In genomic region chr1:25711555-25712298, GRCh38 we compare ENCODE assay signal across 8 cellular contexts.
DNase-seq lines count a peak whose midpoint lies in the region; ATAC-seq and TF ChIP-seq lines count a peak whose summit lies in the region.

No MANE protein-coding gene starts in this region.

- ATAC-seq in activated CD8-positive, alpha-beta T cell treated with anti-CD3 and anti-CD28 coated beads for 36 hours: peak; percentile 79
- ATAC-seq in HG02938 (IDR thresholded peaks at IDR 0.05; ENCODE audit: unreplicated experiment): no peak

- WGBS in tibial nerve, 2 donors: 65 to 66% methylated on average over 16 of the region's 16 CpGs

- H3K36me3 ChIP-seq in BE2C (no peaks in the 10 kb centered on the region), tibial nerve (no peaks in the 10 kb centered on the region)

- peak overlapping the region; percentile 40 for H3K4me3 Mint-ChIP-seq in activated CD8-positive, alpha-beta T cell treated with anti-CD3 and anti-CD28 coated beads for 36 hours

- TF ChIP-seq CTCF in activated CD8-positive, alpha-beta T cell treated with anti-CD3 and anti-CD28 coated beads for 36 hours (IDR thresholded peaks at IDR 0.05): no peak
- TF ChIP-seq CTCF in fibroblast of villous mesenchyme (IDR thresholded peaks at IDR 0.05; ENCODE audit: insufficient read depth, low read depth, low read length): no peak
- no peak for TF ChIP-seq CTCF in BE2C (IDR thresholded peaks at IDR 0.05; ENCODE audit: low read depth, low read length)
- no peak for TF ChIP-seq CTCF in tibial nerve (IDR thresholded peaks at IDR 0.05)

- H3K4me1 Mint-ChIP-seq in activated CD8-positive, alpha-beta T cell treated with anti-CD3 and anti-CD28 coated beads for 36 hours (ENCODE audit: low read depth): peaks cover 62% of the 10 kb centered on the region

- H3K27ac Mint-ChIP-seq in activated CD8-positive, alpha-beta T cell treated with anti-CD3 and anti-CD28 coated beads for 36 hours: peak overlapping the region; percentile 80

- H3K27ac ChIP-seq in tibial nerve: peak overlapping the region in 1 of 4 donors; percentile 34

- no peak for TF ChIP-seq POLR2A in tibial nerve (IDR thresholded peaks at IDR 0.05)

- peak; percentile 20 for DNase-seq in Jurkat, Clone E6-1 (ENCODE audit: low read depth, low spot score)
- DNase-seq in activated CD8-positive, alpha-beta T cell treated with anti-CD3 and anti-CD28 coated beads for 36 hours: peak; percentile 73
- DNase-seq in fibroblast of villous mesenchyme (ENCODE audit: low read depth): peak; percentile 40
- DNase-seq in stimulated activated CD4-positive, alpha-beta T cell treated with anti-CD3 and anti-CD28 coated beads, TNF-alpha, amount 100 ng/mL, for 48 hours (ENCODE audit: low read depth in 3 of 3): peak in 2 of 3 donors; percentile 30 to 56
- DNase-seq in BE2C: no peak
- no peak for DNase-seq in AG20443 (ENCODE audit: low spot score)
- no peak for DNase-seq in tibial nerve (ENCODE audit: low spot score in 2 of 2)

- H3K27me3 ChIP-seq in BE2C: no peaks in the 10 kb centered on the region
- H3K27me3 ChIP-seq in tibial nerve: no peaks in the 10 kb centered on the region

- POLR2A ChIA-PET in activated CD8-positive, alpha-beta T cell treated with anti-CD3 and anti-CD28 coated beads for 36 hours (lab: Charles Lee): interaction anchor here (0.7 to 1.0 kb wide), 8 partner anchors 8 to 88 kb away, joined by 3 to 4 read pairs (median 3); no protein-coding TSS in a partner anchor

- no peak overlapping the region for H3K4me3 ChIP-seq in Jurkat, Clone E6-1 (ENCODE audit: low read length)
- H3K4me3 ChIP-seq in fibroblast of villous mesenchyme (ENCODE audit: low read depth, low read length) (no peak overlapping the region), BE2C (ENCODE audit: low read depth, low read length) (no peak overlapping the region), tibial nerve (no peak overlapping the region)

- intact Hi-C loops in activated CD8-positive, alpha-beta T cell treated with anti-CD3 and anti-CD28 coated beads for 36 hours (cut with micrococcal nuclease): loop anchor here (10.0 kb wide), 1 partner anchor 83 kb away; no protein-coding TSS in a partner anchor

- H3K4me1 ChIP-seq in BE2C (peaks cover 10% of the 10 kb centered on the region), tibial nerve (peaks cover 0 to 33% (median 6%) of the 10 kb centered on the region in 4 donors)

- H3K27me3 Mint-ChIP-seq in activated CD8-positive, alpha-beta T cell treated with anti-CD3 and anti-CD28 coated beads for 36 hours: no peaks in the 10 kb centered on the region

- CTCF ChIA-PET in activated CD8-positive, alpha-beta T cell treated with anti-CD3 and anti-CD28 coated beads for 36 hours (lab: Charles Lee): interaction anchor here (0.8 to 1.7 kb wide), 4 partner anchors 11 to 97 kb away, joined by 3 to 5 read pairs (median 3); no protein-coding TSS in a partner anchor

- TF ChIP-seq EP300 in tibial nerve (IDR thresholded peaks at IDR 0.05): no peak

- H3K36me3 Mint-ChIP-seq in activated CD8-positive, alpha-beta T cell treated with anti-CD3 and anti-CD28 coated beads for 36 hours (ENCODE audit: low read depth): no peaks in the 10 kb centered on the region

- H3K9me3 ChIP-seq in BE2C (no peaks in the 10 kb centered on the region), tibial nerve (no peaks in the 10 kb centered on the region)

- no peaks in the 10 kb centered on the region for H3K9me3 Mint-ChIP-seq in activated CD8-positive, alpha-beta T cell treated with anti-CD3 and anti-CD28 coated beads for 36 hours

Comparison
In these comparisons a context has a peak if more than half of its experiments do, and no peak if none do; other contexts are left out.
1. DNase-seq: peak in Jurkat, Clone E6-1 (single experiment), activated CD8-positive, alpha-beta T cell treated with anti-CD3 and anti-CD28 coated beads for 36 hours (single experiment), fibroblast of villous mesenchyme (single experiment) and stimulated activated CD4-positive, alpha-beta T cell treated with anti-CD3 and anti-CD28 coated beads, TNF-alpha, amount 100 ng/mL, for 48 hours (2 of 3); none in BE2C (single experiment), AG20443 (single experiment) and tibial nerve (0 of 2).